In genomic region chr20:19757487-19757972, GRCh38 we compare ENCODE assay signal across 1 cellular context.
A peak's percentile ranks its signal among the peaks of the same experiment; 100 is the strongest.
TF ChIP-seq lines count a peak whose summit lies in the region.

No MANE protein-coding gene starts in this region.

TF ChIP-seq in HepG2, 621 proteins besides CTCF, POLR2A, EP300 and RAD21 (continued from another document and continues in another):
- no peak for TF ChIP-seq ZBTB46 (CRISPR knock-in tag; IDR thresholded peaks at IDR 0.05; ENCODE audit: borderline replicate concordance)
- no peak for TF ChIP-seq EHMT2 (IDR thresholded peaks at IDR 0.05; ENCODE audit: borderline replicate concordance, low read depth, low read length)
- no peak for TF ChIP-seq ZNF562 (CRISPR knock-in tag; IDR thresholded peaks at IDR 0.05; ENCODE audit: borderline replicate concordance)
- TF ChIP-seq ZNF253 (CRISPR knock-in tag; IDR thresholded peaks at IDR 0.05; ENCODE audit: borderline replicate concordance), result no peak
- TF ChIP-seq ZNF691 (CRISPR knock-in tag; IDR thresholded peaks at IDR 0.05; ENCODE audit: borderline replicate concordance, low read depth), result no peak; the same call in 1 of the 2 replicates
- no peak for TF ChIP-seq ZBTB40 (IDR thresholded peaks at IDR 0.05)
- TF ChIP-seq ZBTB40 (CRISPR knock-in tag; IDR thresholded peaks at IDR 0.05), result 0 out of 2 replicates have a peak, but pooled peaks have one; percentile 53
- no peak for TF ChIP-seq ZNF451 (CRISPR knock-in tag; IDR thresholded peaks at IDR 0.05)
- TF ChIP-seq ARNTL (CRISPR knock-in tag; IDR thresholded peaks at IDR 0.05), result no peak
- TF ChIP-seq ZC3H13 (CRISPR knock-in tag; IDR thresholded peaks at IDR 0.05), result no peak
- peak; percentile 27; the same call in 1 of the 2 replicates for TF ChIP-seq MXD3 (CRISPR knock-in tag; IDR thresholded peaks at IDR 0.05)
- TF ChIP-seq CSRNP1 (CRISPR knock-in tag; IDR thresholded peaks at IDR 0.05), result 0 out of 2 replicates have a peak, but pooled peaks have one; percentile 54
- no peak for TF ChIP-seq ZNF629 (CRISPR knock-in tag; conservative IDR thresholded peaks at IDR 0.05)
- peak; percentile 67 for TF ChIP-seq ZNF772 (CRISPR knock-in tag; IDR thresholded peaks at IDR 0.05)
- no peak for TF ChIP-seq FIP1L1 (IDR thresholded peaks at IDR 0.05; ENCODE audit: borderline replicate concordance, insufficient read depth, low read depth, low read length)
- TF ChIP-seq ZNF432 (CRISPR knock-in tag; IDR thresholded peaks at IDR 0.05; ENCODE audit: borderline replicate concordance), result no peak
- 0 out of 2 replicates have a peak, but pooled peaks have one; percentile 47 for TF ChIP-seq ZSCAN12 (CRISPR knock-in tag; IDR thresholded peaks at IDR 0.05)
- TF ChIP-seq PLRG1 (conservative IDR thresholded peaks at IDR 0.05), result no peak
- TF ChIP-seq LBX2 (CRISPR knock-in tag; IDR thresholded peaks at IDR 0.05; ENCODE audit: borderline replicate concordance), result no peak
- no peak for TF ChIP-seq HNRNPK (IDR thresholded peaks at IDR 0.05; ENCODE audit: low read depth, low read length, poor library complexity, severe bottlenecking)
- no peak for TF ChIP-seq ZBTB2 (CRISPR knock-in tag; IDR thresholded peaks at IDR 0.05; ENCODE audit: low read depth)
- no peak for TF ChIP-seq ZUFSP (CRISPR knock-in tag; IDR thresholded peaks at IDR 0.05; ENCODE audit: borderline replicate concordance)
- no peak for TF ChIP-seq FOXK1 (CRISPR knock-in tag; IDR thresholded peaks at IDR 0.05; ENCODE audit: borderline replicate concordance, low read depth)
- peak; percentile 42; the same call in 1 of the 2 replicates for TF ChIP-seq ZNF205 (CRISPR knock-in tag; IDR thresholded peaks at IDR 0.05)
- TF ChIP-seq MATR3 (CRISPR knock-in tag; IDR thresholded peaks at IDR 0.05), result no peak
- TF ChIP-seq ATM (IDR thresholded peaks at IDR 0.05; ENCODE audit: borderline replicate concordance), result no peak
- TF ChIP-seq ELK4 (CRISPR knock-in tag; IDR thresholded peaks at IDR 0.05; ENCODE audit: borderline replicate concordance), result no peak
- no peak for TF ChIP-seq CREB1 (IDR thresholded peaks at IDR 0.05)
- no peak for TF ChIP-seq CREB1 (CRISPR knock-in tag; IDR thresholded peaks at IDR 0.05)
- TF ChIP-seq ZBTB21 (CRISPR knock-in tag; IDR thresholded peaks at IDR 0.05), result no peak
- TF ChIP-seq HNRNPH1 (optimal IDR thresholded peaks at IDR 0.05; ENCODE audit: low read depth, low read length), result no peak
- 0 out of 2 replicates have a peak, but pooled peaks have one; percentile 59 for TF ChIP-seq ZSCAN29 (CRISPR knock-in tag; conservative IDR thresholded peaks at IDR 0.05)
- TF ChIP-seq MAF1 (CRISPR knock-in tag; IDR thresholded peaks at IDR 0.05; ENCODE audit: borderline replicate concordance), result no peak
- TF ChIP-seq ZNF17 (CRISPR knock-in tag; IDR thresholded peaks at IDR 0.05), result no peak
- peak; percentile 47; the same call in 1 of the 2 replicates for TF ChIP-seq ZFP90 (CRISPR knock-in tag; IDR thresholded peaks at IDR 0.05; ENCODE audit: borderline replicate concordance)
- TF ChIP-seq ATF6 (CRISPR knock-in tag; conservative IDR thresholded peaks at IDR 0.05), result no peak
- TF ChIP-seq MED8 (CRISPR knock-in tag; IDR thresholded peaks at IDR 0.05; ENCODE audit: insufficient replicate concordance), result peak; percentile 42
- TF ChIP-seq MEF2D (CRISPR knock-in tag; IDR thresholded peaks at IDR 0.05), result peak; percentile 62
- peak; percentile 13; the same call in 1 of the 2 replicates for TF ChIP-seq KAT8 (CRISPR knock-in tag; IDR thresholded peaks at IDR 0.05)
- no peak for TF ChIP-seq XBP1 (CRISPR knock-in tag; IDR thresholded peaks at IDR 0.05)
- 0 out of 2 replicates have a peak, but pooled peaks have one; percentile 29 for TF ChIP-seq POLR2G (IDR thresholded peaks at IDR 0.05; ENCODE audit: low read depth, low read length)
